19 cellular contexts compared by ENCODE assay signal in the genomic region with DNA sequence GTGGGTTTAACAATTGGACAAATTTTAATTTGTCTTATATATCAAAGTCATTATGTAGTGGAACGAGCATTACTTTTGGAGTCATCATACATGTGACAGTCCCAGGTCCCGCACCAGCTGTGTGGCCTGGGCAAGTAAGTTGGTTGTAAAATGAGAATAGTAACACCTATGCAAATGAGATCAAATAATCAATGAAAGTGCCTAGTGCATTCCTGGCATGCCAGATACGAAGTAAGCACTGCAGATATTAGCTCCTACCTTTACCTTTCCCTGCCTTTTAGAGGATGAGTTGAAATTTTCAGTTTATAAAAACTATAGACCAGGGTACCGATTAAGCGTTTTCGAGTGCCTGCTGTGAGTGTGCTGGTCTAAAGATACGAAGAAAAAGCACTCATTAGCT.
A peak's percentile ranks its signal among the peaks of the same experiment; 100 is the strongest.
DNase-seq lines count a peak whose midpoint lies in the region; ATAC-seq, FAIRE-seq and TF ChIP-seq lines count a peak whose summit lies in the region.
"Had no signal": no experiment of that assay in that cellular context is flagged by ENCODE, and none has a peak within 500 bp of the region (broad histone marks: within the 10 kb centered on the region; RNA-seq: fewer than 3 reads in every experiment).

No MANE protein-coding gene starts in this region.

- H3K36me3 ChIP-seq in right atrium auricular region, result no peaks in the 10 kb centered on the region
- H3K36me3 ChIP-seq in Loucy (ENCODE audit: insufficient read depth, low read length), result no peaks in the 10 kb centered on the region; the same call in 1 of the 2 replicates
- H3K36me3 ChIP-seq in mesendoderm (ENCODE audit: control insufficient read depth, insufficient read depth, low read length), result no peaks in the 10 kb centered on the region
- no peaks in the 10 kb centered on the region for H3K36me3 ChIP-seq in GM23248 (ENCODE audit: low read depth)

- H4K20me1 ChIP-seq in Loucy (ENCODE audit: insufficient read depth, low read length, poor library complexity, severe bottlenecking) (no peaks in the 10 kb centered on the region), GM23248 (ENCODE audit: insufficient read depth) (no peaks in the 10 kb centered on the region)

- no peak overlapping the region for H3K18ac ChIP-seq in mesendoderm (ENCODE audit: low read length)

- H3K4me2 ChIP-seq in Loucy (ENCODE audit: low read depth, low read length, poor library complexity, severe bottlenecking) (peak overlapping the region; percentile 40), mesendoderm (ENCODE audit: low read length) (no peak overlapping the region), GM23248 (ENCODE audit: unreplicated experiment) (no peak overlapping the region)

- no peak for TF ChIP-seq POLR2A in GM12891 (IDR thresholded peaks at IDR 0.05; ENCODE audit: low read depth, low read length)

- H2BK120ac ChIP-seq in mesendoderm (ENCODE audit: low read depth, low read length), result no peak overlapping the region

- H3K9me2 ChIP-seq in Loucy (replicated peaks; ENCODE audit: low read depth, low read length), result no peaks in the 10 kb centered on the region
- H3K9me2 ChIP-seq in GM23248 (ENCODE audit: insufficient read depth), result no peaks in the 10 kb centered on the region

- H3K9me3 ChIP-seq in right atrium auricular region (no peaks in the 10 kb centered on the region), right cardiac atrium (ENCODE audit: control insufficient read depth, low read length) (no peaks in the 10 kb centered on the region), Loucy (ENCODE audit: insufficient read depth, low read depth, low read length) (no peaks in the 10 kb centered on the region), T-helper 17 cell (ENCODE audit: control insufficient read depth, low read length, poor library complexity, severe bottlenecking) (no peaks in the 10 kb centered on the region), GM23248 (ENCODE audit: low read depth) (no peaks in the 10 kb centered on the region)
- H3K9me3 ChIP-seq: Caco-2 had no signal

- H3K36me3 Mint-ChIP-seq in T-helper 17 cell (ENCODE audit: low read depth), result peaks cover 5% of the 10 kb centered on the region

- no peak overlapping the region for H2AFZ ChIP-seq in Loucy (ENCODE audit: low read length)
- H2AFZ ChIP-seq in GM23248, result no peak overlapping the region

- ATAC-seq in right cardiac atrium, result no peak
- no peak for ATAC-seq in T-helper 17 cell
- ATAC-seq: CD8-positive, alpha-beta T cell; GM12878 had no signal

- H3K79me2 ChIP-seq in Loucy (ENCODE audit: insufficient read depth, low read length) (no peaks in the 10 kb centered on the region), mesendoderm (ENCODE audit: control insufficient read depth, insufficient read depth, low read length) (no peaks in the 10 kb centered on the region), GM23248 (ENCODE audit: insufficient read depth) (no peaks in the 10 kb centered on the region)

- H3F3A ChIP-seq in Loucy (ENCODE audit: low read depth), result no peaks in the 10 kb centered on the region
- H3F3A ChIP-seq in GM23248 (ENCODE audit: insufficient read depth), result no peaks in the 10 kb centered on the region

- DNase-seq in right atrium auricular region (ENCODE audit: low spot score) (no peak), right cardiac atrium (no peak), T-helper 17 cell (no peak), mesendoderm (peak; percentile 20), GM12891 (ENCODE audit: insufficient read length, low spot score) (no peak), GM23248 (no peak)
- DNase-seq in activated CD8-positive, alpha-beta memory T cell treated with anti-CD3 and anti-CD28 coated beads, Interleukin-2, amount 50 U/mL, for 4 hours, result no peak
- DNase-seq: C1 segment of cervical spinal cord; Caco-2; CD8-positive, alpha-beta T cell; DMS153; DND-41; GOT3; H7; HCEC 1CT had no signal

- H3K27ac ChIP-seq in right atrium auricular region (peak overlapping the region; percentile 41 to 84), right cardiac atrium (ENCODE audit: low read length) (no peak overlapping the region), mesendoderm (ENCODE audit: low read depth, low read length) (no peak overlapping the region), GM23248 (no peak overlapping the region)

- intact Hi-C loops in right cardiac atrium (cut with DNase I), result no loop called here

- H2AK5ac ChIP-seq in mesendoderm (ENCODE audit: low read length), result no peak overlapping the region

- H3K79me1 ChIP-seq in mesendoderm (ENCODE audit: low read length), result no peaks in the 10 kb centered on the region

- peak overlapping the region; percentile 77 for H3K27ac Mint-ChIP-seq in T-helper 17 cell

- no peaks in the 10 kb centered on the region for H3K27me3 Mint-ChIP-seq in T-helper 17 cell

- H4K5ac ChIP-seq in mesendoderm (ENCODE audit: low read length), result no peak overlapping the region

- TF ChIP-seq CTCF in right atrium auricular region (IDR thresholded peaks at IDR 0.05) (no peak), Loucy (conservative IDR thresholded peaks at IDR 0.05; ENCODE audit: low read length) (no peak)

- H3K27me3 ChIP-seq in right atrium auricular region (no peaks in the 10 kb centered on the region), right cardiac atrium (ENCODE audit: control insufficient read depth, insufficient read depth) (no peaks in the 10 kb centered on the region), Loucy (ENCODE audit: insufficient read depth, low read length, poor library complexity, severe bottlenecking) (no peaks in the 10 kb centered on the region), mesendoderm (ENCODE audit: insufficient read depth, low read length, poor library complexity) (no peaks in the 10 kb centered on the region), GM23248 (replicated peaks; ENCODE audit: insufficient read depth) (no peaks in the 10 kb centered on the region)

- no peak overlapping the region for H3K4me3 Mint-ChIP-seq in T-helper 17 cell
- H3K4me3 Mint-ChIP-seq: CD8-positive, alpha-beta T cell had no signal

- 92% methylated on average over 7 of the region's 7 CpGs for WGBS in right cardiac atrium
- no CpG with 5 or more reads among the region's 7 CpGs for WGBS in mesendoderm (ENCODE audit: extremely low coverage, insufficient coverage, low lambda C conversion rate)
- 97 to 99% methylated on average over 7 of the region's 7 CpGs for WGBS in GM23248 (ENCODE audit: low coverage in 1 of 2, low lambda C conversion rate in 2 of 2, missing lambda C conversion rate in 2 of 2), 2 experiments

- H3K4me1 ChIP-seq in right atrium auricular region (peaks cover 0 to 47% of the 10 kb centered on the region in 2 donors), right cardiac atrium (ENCODE audit: control insufficient read depth, insufficient read depth, low read length) (peaks cover 3% of the 10 kb centered on the region), Loucy (ENCODE audit: insufficient read depth, low read length, poor library complexity, severe bottlenecking) (peaks cover 53% of the 10 kb centered on the region), mesendoderm (ENCODE audit: control insufficient read depth, low read depth, low read length) (peaks cover 3% of the 10 kb centered on the region), GM23248 (ENCODE audit: insufficient read depth) (peaks cover 9% of the 10 kb centered on the region)
- H3K4me1 ChIP-seq: Caco-2 had no signal

- no peak overlapping the region for H2BK15ac ChIP-seq in mesendoderm (replicated peaks; ENCODE audit: low read depth)

- no peak overlapping the region for H3K4ac ChIP-seq in mesendoderm (ENCODE audit: low read depth, low read length)

- H3K4me1 Mint-ChIP-seq in T-helper 17 cell, result peaks cover 9% of the 10 kb centered on the region

- H4K8ac ChIP-seq in mesendoderm (ENCODE audit: low read depth, low read length), result no peak overlapping the region

- in situ Hi-C loops in GM23248 (cut with MboI), result no loop called here

- H2BK5ac ChIP-seq in mesendoderm (ENCODE audit: low read length), result no peak overlapping the region

- H3K56ac ChIP-seq in mesendoderm (ENCODE audit: low read length), result no peak overlapping the region

- no peak overlapping the region for H3K9ac ChIP-seq in Loucy (ENCODE audit: low read depth, low read length, poor library complexity, severe bottlenecking)
- H3K9ac ChIP-seq in mesendoderm (ENCODE audit: low read length), result no peak overlapping the region
- H3K9ac ChIP-seq in GM23248, result no peak overlapping the region

- no peak overlapping the region for H3K4me3 ChIP-seq in right atrium auricular region
- no peak overlapping the region for H3K4me3 ChIP-seq in right cardiac atrium (ENCODE audit: low read length)
- H3K4me3 ChIP-seq in Loucy (ENCODE audit: low read length, poor library complexity, severe bottlenecking), result no peak overlapping the region
- H3K4me3 ChIP-seq in mesendoderm (ENCODE audit: low read length), result no peak overlapping the region
- no peak overlapping the region for H3K4me3 ChIP-seq in GM23248
- H3K4me3 ChIP-seq: GM12878 had no signal

- H3K23ac ChIP-seq in mesendoderm (ENCODE audit: low read length), result no peak overlapping the region

- no peak for FAIRE-seq in GM12891 (lab: Jason Lieb, UNC)
- FAIRE-seq: G401.6, GM12878, GM18507 had no signal

TF ChIP-seq in GM12891, 5 proteins besides CTCF, POLR2A, EP300 and RAD21:
- TF ChIP-seq POU2F2 (IDR thresholded peaks at IDR 0.05; ENCODE audit: low read depth, low read length), result no peak
- no peak for TF ChIP-seq TAF1 (IDR thresholded peaks at IDR 0.05; ENCODE audit: low read depth, low read length)
- TF ChIP-seq SPI1 (IDR thresholded peaks at IDR 0.05; ENCODE audit: low read depth, low read length), result no peak
- no peak for TF ChIP-seq PAX5 (IDR thresholded peaks at IDR 0.05; ENCODE audit: insufficient read depth, low read length, severe bottlenecking)
- TF ChIP-seq POLR2AphosphoS5 (IDR thresholded peaks at IDR 0.05; ENCODE audit: low read depth, low read length), result no peak

Comparison
In these comparisons a context has a peak if more than half of its experiments do, and no peak if none do; other contexts are left out.
1. H3K27ac ChIP-seq: peak in right atrium auricular region (2 of 2); none in right cardiac atrium (single experiment), mesendoderm (single experiment) and GM23248 (single experiment).